ENCODE assay signal across 25 cellular contexts in the genomic region with DNA sequence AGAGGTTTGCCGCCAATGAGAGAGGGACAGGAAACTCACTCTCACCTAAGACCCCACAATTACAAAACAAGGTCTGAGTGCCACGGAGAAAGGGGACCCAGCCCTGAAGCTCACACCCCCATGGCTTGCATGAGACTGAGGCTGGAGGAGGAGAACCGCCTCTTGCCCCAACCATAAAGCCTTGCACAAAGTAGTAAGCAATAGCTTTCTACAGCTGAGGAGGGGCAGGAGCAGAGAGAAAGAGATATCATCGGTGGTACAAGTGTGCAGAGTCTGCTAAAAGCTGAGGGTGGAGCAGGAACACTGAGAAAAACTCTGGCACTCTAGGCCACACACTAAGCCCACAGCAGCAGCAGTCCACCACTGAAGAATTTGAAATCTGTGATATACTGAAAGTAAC.
"Had no signal": no experiment of that assay in that cellular context is flagged by ENCODE, and none has a peak within 500 bp of the region (broad histone marks: within the 10 kb centered on the region; RNA-seq: fewer than 3 reads in every experiment).

No MANE protein-coding gene starts in this region.

- H3K9me3 Mint-ChIP-seq: naive B cell; nephron; neural crest cell; stimulated activated naive CD8-positive, alpha-beta T cell treated with anti-CD3 and anti-CD28 coated beads, Interleukin-15, Interleukin-2, amounts not matched to agents 100 ng/mL and 50 ng/mL, for 24 hours had no signal

- H3K27me3 Mint-ChIP-seq: naive B cell; stimulated activated naive CD8-positive, alpha-beta T cell treated with anti-CD3 and anti-CD28 coated beads, Interleukin-15, Interleukin-2, amounts not matched to agents 100 ng/mL and 50 ng/mL, for 24 hours had no signal

- H3K36me3 ChIP-seq: pancreas, prostate gland had no signal

- H3K4me1 Mint-ChIP-seq: mesothelial cell of epicardium, naive B cell, nephron, neural crest cell had no signal

- H3K4me1 ChIP-seq: left ventricle myocardium inferior, pancreas, prostate gland, tibial nerve, upper lobe of left lung, vagina had no signal

- H3K27ac ChIP-seq: left ventricle myocardium inferior, pancreas, prostate gland, skin epidermis, tibial nerve, upper lobe of left lung, vagina had no signal

- H3K27ac Mint-ChIP-seq: mesothelial cell of epicardium; nephron; stimulated activated naive CD8-positive, alpha-beta T cell treated with anti-CD3 and anti-CD28 coated beads, Interleukin-15, Interleukin-2, amounts not matched to agents 100 ng/mL and 50 ng/mL, for 24 hours had no signal

- ATAC-seq: pancreas, right cardiac atrium, sciatic nerve had no signal

- H3K27me3 ChIP-seq: pancreas, tibial nerve, upper lobe of left lung, vagina had no signal

- H3K4me3 ChIP-seq: left ventricle myocardium inferior, lung, pancreas, prostate gland, skin epidermis, tibial nerve, upper lobe of left lung, vagina had no signal

- DNase-seq: hypothalamus; islet precursor cell; left ventricle myocardium inferior; naive B cell; nucleus accumbens; pancreas; posterior cingulate gyrus; retina; right cardiac atrium; stimulated activated CD4-positive, alpha-beta T cell treated with anti-CD3 and anti-CD28 coated beads, Interleukin-12 subunit alpha, Interleukin-12 subunit beta, amount 100 ng/mL, for 4 hours; stimulated activated CD4-positive, alpha-beta T cell treated with anti-CD3 and anti-CD28 coated beads, Interleukin-15, amount 100 ng/mL, for 24 hours; stimulated activated CD4-positive, alpha-beta T cell treated with anti-CD3 and anti-CD28 coated beads, Interleukin-2, amount 100 ng/mL, for 24 hours; stimulated activated CD4-positive, alpha-beta T cell treated with anti-CD3 and anti-CD28 coated beads, Interleukin-4, amount 100 ng/mL, for 1 hour; stimulated activated naive CD4-positive, alpha-beta T cell; upper lobe of left lung had no signal

- H3K4me3 Mint-ChIP-seq: mesothelial cell of epicardium; naive B cell; nephron; neural crest cell; stimulated activated naive CD8-positive, alpha-beta T cell treated with anti-CD3 and anti-CD28 coated beads, Interleukin-15, Interleukin-2, amounts not matched to agents 100 ng/mL and 50 ng/mL, for 24 hours had no signal

- FAIRE-seq: pancreas had no signal

- H3K9me3 ChIP-seq: left ventricle myocardium inferior, pancreas, prostate gland, tibial nerve, upper lobe of left lung, vagina had no signal
